ENCODE assay signal across 28 cellular contexts in genomic region chr6:380234-381218, GRCh38.
"Had no signal": no experiment of that assay in that cellular context is flagged by ENCODE, and none has a peak within 500 bp of the region (broad histone marks: within the 10 kb centered on the region; RNA-seq: fewer than 3 reads in every experiment).

No MANE protein-coding gene starts in this region.

- ATAC-seq: activated CD8-positive, alpha-beta T cell treated with anti-CD3 and anti-CD28 coated beads for 36 hours; activated T-cell treated with anti-CD3 and anti-CD28 coated beads, Interleukin-2, amount 50 U/mL, for 4 hours had no signal

- H3K27me3 ChIP-seq: body of pancreas had no signal

- H3K4me3 Mint-ChIP-seq: activated CD8-positive, alpha-beta T cell treated with anti-CD3 and anti-CD28 coated beads for 36 hours; activated naive CD4-positive, alpha-beta T cell treated with anti-CD3 and anti-CD28 coated beads for 36 hours; activated T-cell treated with anti-CD3 and anti-CD28 coated beads, Interleukin-2, amount 50 U/mL, for 4 hours; stimulated activated naive CD8-positive, alpha-beta T cell treated with anti-CD3 and anti-CD28 coated beads, Interleukin-15, amount 100 ng/mL, for 72 hours; type B pancreatic cell had no signal

- H3K9ac ChIP-seq: parathyroid adenoma had no signal

- FAIRE-seq: colon, endometrium, keratinocyte had no signal

- H3K36me3 Mint-ChIP-seq: natural killer cell, type B pancreatic cell had no signal

- H3K79me2 ChIP-seq: parathyroid adenoma had no signal

- H3K9me3 ChIP-seq: body of pancreas, left ventricle myocardium inferior, neutrophil had no signal

- H3K9me3 Mint-ChIP-seq: activated CD8-positive, alpha-beta T cell treated with anti-CD3 and anti-CD28 coated beads for 36 hours; activated naive CD4-positive, alpha-beta T cell treated with anti-CD3 and anti-CD28 coated beads for 36 hours; activated T-cell treated with anti-CD3 and anti-CD28 coated beads, Interleukin-2, amount 50 U/mL, for 4 hours; natural killer cell; stimulated activated naive CD8-positive, alpha-beta T cell treated with anti-CD3 and anti-CD28 coated beads, Interleukin-15, amount 100 ng/mL, for 72 hours had no signal

- H3K4me3 ChIP-seq: body of pancreas, dorsolateral prefrontal cortex, left ventricle myocardium inferior, mucosa of descending colon, skin epidermis had no signal

- H3K4me1 ChIP-seq: body of pancreas, left ventricle myocardium inferior, parathyroid adenoma had no signal

- H3K36me3 ChIP-seq: left ventricle myocardium inferior, neutrophil had no signal

- H3K27ac ChIP-seq: body of pancreas, dorsolateral prefrontal cortex, left ventricle myocardium inferior, neutrophil, parathyroid adenoma, skin epidermis had no signal

- H2AFZ ChIP-seq: parathyroid adenoma had no signal

- DNase-seq: activated CD4-positive, alpha-beta T cell treated with anti-CD3 and anti-CD28 coated beads for 48 hours; activated CD4-positive, CD25-positive, alpha-beta regulatory T cell; activated CD8-positive, alpha-beta T cell treated with anti-CD3 and anti-CD28 coated beads for 36 hours; activated naive CD4-positive, alpha-beta T cell treated with anti-CD3 and anti-CD28 coated beads for 36 hours; activated T-cell treated with anti-CD3 and anti-CD28 coated beads, Interleukin-2, amount 50 U/mL, for 4 hours; body of pancreas; caudate nucleus; erythroblast; foreskin melanocyte; glutamatergic neuron; hippocampal formation; left ventricle myocardium inferior; mucosa of descending colon; natural killer cell; retina; stimulated activated CD4-positive, alpha-beta T cell treated with anti-CD3 and anti-CD28 coated beads, Interleukin-15, amount 100 ng/mL, for 24 hours; stimulated activated CD4-positive, alpha-beta T cell treated with anti-CD3 and anti-CD28 coated beads, Interleukin-2, amount 100 ng/mL, for 48 hours; stimulated activated naive CD8-positive, alpha-beta T cell treated with anti-CD3 and anti-CD28 coated beads, Interleukin-15, amount 100 ng/mL, for 72 hours; T-helper 1 cell; T-helper 9 cell had no signal

- H3K27ac Mint-ChIP-seq: activated CD8-positive, alpha-beta T cell treated with anti-CD3 and anti-CD28 coated beads for 36 hours; activated naive CD4-positive, alpha-beta T cell treated with anti-CD3 and anti-CD28 coated beads for 36 hours; type B pancreatic cell had no signal
